12 cellular contexts compared by ENCODE assay signal in the genomic region with DNA sequence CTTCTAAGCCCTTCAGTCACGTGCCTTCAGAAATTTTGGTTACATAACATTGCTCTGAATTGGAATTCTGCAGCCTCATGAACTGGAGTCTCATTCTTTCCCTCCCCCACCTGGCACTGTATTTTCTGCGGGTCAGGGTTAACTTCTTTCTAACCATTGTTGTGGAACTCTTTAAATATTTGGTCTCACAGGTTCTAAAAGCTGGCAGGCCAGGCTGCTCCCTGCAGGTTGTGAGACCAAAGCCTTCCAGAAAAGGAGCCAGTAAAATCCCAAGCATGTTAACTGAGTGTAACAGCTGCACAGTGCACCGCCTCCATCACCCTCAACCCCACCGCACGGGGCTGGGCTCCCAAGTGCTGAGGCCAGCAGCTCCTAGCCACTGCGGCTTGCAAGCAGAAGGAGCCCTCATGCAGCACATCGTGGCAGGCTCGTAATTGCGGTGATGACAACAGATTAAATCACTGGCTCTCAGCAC.
DNase-seq lines count a peak whose midpoint lies in the region; ATAC-seq and TF ChIP-seq lines count a peak whose summit lies in the region.
"Had no signal": no experiment of that assay in that cellular context is flagged by ENCODE, and none has a peak within 500 bp of the region (broad histone marks: within the 10 kb centered on the region; RNA-seq: fewer than 3 reads in every experiment).

No MANE protein-coding gene starts in this region.

- intact Hi-C loops in lower lobe of right lung (cut with DNase I) = no loop called here

- peak overlapping the region in 2 of 3 donors; percentile 73 to 76 for H3K9ac ChIP-seq in skeletal muscle tissue (ENCODE audit: low read depth in 1 of 3, low read length in 3 of 3)

- DNase-seq in LHCN-M2 (ENCODE audit: low read depth) = peak; percentile 89
- DNase-seq in fibroblast of pulmonary artery (ENCODE audit: low read depth) = peak; percentile 15
- DNase-seq in lower lobe of right lung = no peak
- DNase-seq in activated CD4-positive, CD25-positive, alpha-beta regulatory T cell (lab: John Stamatoyannopoulos, UW) = no peak
- no peak for DNase-seq in DMS79 treated with DMSO at 0.1 percent for 48 hours (lab: John Stamatoyannopoulos, UW)
- no peak for DNase-seq in omental fat pad (ENCODE audit: low spot score)
- DNase-seq: activated T-cell treated with anti-CD3 and anti-CD28 coated beads, Interleukin-2, amount 50 U/mL, for 1 hour; foreskin keratinocyte; NCI-H446; spleen had no signal

- H3K27me3 ChIP-seq in lower lobe of right lung (ENCODE audit: low read depth) = no peaks in the 10 kb centered on the region
- H3K27me3 ChIP-seq in skeletal muscle tissue (ENCODE audit: control insufficient read depth in 3 of 3, insufficient read depth in 3 of 3, low read length in 3 of 3) = no peaks in the 10 kb centered on the region
- H3K27me3 ChIP-seq: foreskin keratinocyte, spleen had no signal

- H3K27ac ChIP-seq in lower lobe of right lung = no peak overlapping the region
- H3K27ac ChIP-seq in skeletal muscle tissue (ENCODE audit: low read depth, low read length) = no peak overlapping the region
- H3K27ac ChIP-seq: foreskin keratinocyte, spleen had no signal

- ATAC-seq in lower lobe of right lung = peak; percentile 64 to 69
- ATAC-seq in HG03095 (IDR thresholded peaks at IDR 0.05; ENCODE audit: unreplicated experiment) = no peak
- ATAC-seq in omental fat pad (ENCODE audit: low FRiP score) = no peak
- ATAC-seq: foreskin keratinocyte had no signal

- no peak for TF ChIP-seq CTCF in fibroblast of pulmonary artery (IDR thresholded peaks at IDR 0.05; ENCODE audit: low read length, missing control alignments)
- TF ChIP-seq CTCF in lower lobe of right lung (IDR thresholded peaks at IDR 0.05) = no peak
- no peak for TF ChIP-seq CTCF in omental fat pad (IDR thresholded peaks at IDR 0.05)

- H3K4me1 ChIP-seq in lower lobe of right lung = no peaks in the 10 kb centered on the region
- H3K4me1 ChIP-seq in skeletal muscle tissue (ENCODE audit: control insufficient read depth in 3 of 3, insufficient read depth in 3 of 3, low read length in 3 of 3) = peaks cover 12 to 15% (median 13%) of the 10 kb centered on the region in 3 donors
- H3K4me1 ChIP-seq: foreskin keratinocyte had no signal

- H3K4me3 ChIP-seq in fibroblast of pulmonary artery (replicated peaks; ENCODE audit: low read depth, low read length) (no peak overlapping the region), lower lobe of right lung (no peak overlapping the region), skeletal muscle tissue (ENCODE audit: low read length in 3 of 3) (peak overlapping the region in 1 of 3 donors; percentile 54)
- H3K4me3 ChIP-seq: spleen had no signal

- H3K36me3 ChIP-seq in lower lobe of right lung (peaks cover 5% of the 10 kb centered on the region), skeletal muscle tissue (ENCODE audit: control insufficient read depth in 3 of 3, insufficient read depth in 3 of 3, low read length in 3 of 3) (peaks cover 0 to 3% (median 0%) of the 10 kb centered on the region in 3 donors)

- H3K9me3 ChIP-seq in lower lobe of right lung (no peaks in the 10 kb centered on the region), skeletal muscle tissue (ENCODE audit: control insufficient read depth in 3 of 3, low read length in 3 of 3) (no peaks in the 10 kb centered on the region)
- H3K9me3 ChIP-seq: spleen had no signal

Comparison
In these comparisons a context has a peak if more than half of its experiments do, and no peak if none do; other contexts are left out.
1. DNase-seq: peak in LHCN-M2 (single experiment) and fibroblast of pulmonary artery (single experiment); none in lower lobe of right lung (single experiment), activated CD4-positive, CD25-positive, alpha-beta regulatory T cell (0 of 4), DMS79 treated with DMSO at 0.1 percent for 48 hours (single experiment) and omental fat pad (single experiment).
2. ATAC-seq: peak in lower lobe of right lung (2 of 2); none in HG03095 (single experiment) and omental fat pad (single experiment).